1 cellular context compared by ENCODE assay signal in genomic region chr5:150352531-150353394, GRCh38.
TF ChIP-seq lines count a peak whose summit lies in the region.

No MANE protein-coding gene starts in this region.

TF ChIP-seq in K562, 482 proteins besides CTCF, POLR2A, EP300 and RAD21:
- no peak for TF ChIP-seq FIP1L1 (IDR thresholded peaks at IDR 0.05; ENCODE audit: low read depth, low read length, poor library complexity, severe bottlenecking)
- TF ChIP-seq NCOA6 (IDR thresholded peaks at IDR 0.05) = no peak
- TF ChIP-seq DNMT1 (IDR thresholded peaks at IDR 0.05) = no peak
- TF ChIP-seq DPF2 (IDR thresholded peaks at IDR 0.05) = no peak
- no peak for TF ChIP-seq ELK3 (CRISPR knock-in tag; IDR thresholded peaks at IDR 0.05)
- TF ChIP-seq RCOR1 (IDR thresholded peaks at IDR 0.05; ENCODE audit: borderline replicate concordance in 1 of 2, low read depth in 2 of 2, low read length in 2 of 2) = 0 out of 4 replicates have a peak, but pooled peaks of 1 of the 2 experiments have one; percentile 19
- TF ChIP-seq BCOR (IDR thresholded peaks at IDR 0.05) = peak; percentile 74
- no peak for TF ChIP-seq ZBTB2 (IDR thresholded peaks at IDR 0.05)
- TF ChIP-seq NFATC3 (IDR thresholded peaks at IDR 0.05) = no peak
- no peak for TF ChIP-seq ZC3H4 (CRISPR knock-in tag; IDR thresholded peaks at IDR 0.05; ENCODE audit: borderline replicate concordance)
- no peak for TF ChIP-seq DIDO1 (tag; IDR thresholded peaks at IDR 0.05; ENCODE audit: low read depth)
- TF ChIP-seq ZNF695 (CRISPR knock-in tag; IDR thresholded peaks at IDR 0.05) = no peak
- TF ChIP-seq EWSR1 (IDR thresholded peaks at IDR 0.05; ENCODE audit: borderline replicate concordance, low read depth, partially characterized antibody) = no peak
- no peak for TF ChIP-seq THRB (CRISPR knock-in tag; conservative IDR thresholded peaks at IDR 0.05)
- TF ChIP-seq TEAD2 (tag; IDR thresholded peaks at IDR 0.05) = no peak
- TF ChIP-seq PCBP2 (IDR thresholded peaks at IDR 0.05; ENCODE audit: low read depth, low read length, poor library complexity, severe bottlenecking) = no peak
- no peak for TF ChIP-seq TBL1XR1 (IDR thresholded peaks at IDR 0.05; ENCODE audit: low read length in 2 of 2)
- TF ChIP-seq ZNF41 (CRISPR knock-in tag; conservative IDR thresholded peaks at IDR 0.05) = no peak
- TF ChIP-seq ZFP36 (IDR thresholded peaks at IDR 0.05; ENCODE audit: low read depth, low read length, partially characterized antibody) = peak; percentile 83
- TF ChIP-seq PRPF4 (IDR thresholded peaks at IDR 0.05; ENCODE audit: insufficient read depth, low read depth, low read length, poor library complexity, severe bottlenecking) = no peak
- TF ChIP-seq ZZZ3 (IDR thresholded peaks at IDR 0.05) = no peak
- TF ChIP-seq DACH1 (IDR thresholded peaks at IDR 0.05; ENCODE audit: partially characterized antibody) = no peak
- no peak for TF ChIP-seq IRF9 (tag; IDR thresholded peaks at IDR 0.05)
- no peak for TF ChIP-seq RBM34 (IDR thresholded peaks at IDR 0.05; ENCODE audit: borderline replicate concordance, insufficient read depth, low read length)
- TF ChIP-seq C11orf30 (IDR thresholded peaks at IDR 0.05; ENCODE audit: low read depth) = no peak
- no peak for TF ChIP-seq TRIM24 (IDR thresholded peaks at IDR 0.05)
- TF ChIP-seq NCOA2 (IDR thresholded peaks at IDR 0.05; ENCODE audit: partially characterized antibody in 2 of 2) = no peak
- no peak for TF ChIP-seq SREBF2 (CRISPR knock-in tag; IDR thresholded peaks at IDR 0.05)
- no peak for TF ChIP-seq ZNF655 (CRISPR knock-in tag; IDR thresholded peaks at IDR 0.05)
- no peak for TF ChIP-seq PHF21A (IDR thresholded peaks at IDR 0.05; ENCODE audit: borderline replicate concordance, low read depth)
- TF ChIP-seq ZBTB33 (CRISPR knock-in tag; IDR thresholded peaks at IDR 0.05) = no peak
- no peak for TF ChIP-seq ZBTB8A (IDR thresholded peaks at IDR 0.05; ENCODE audit: partially characterized antibody)
- peak; percentile 84 for TF ChIP-seq RBM25 (IDR thresholded peaks at IDR 0.05; ENCODE audit: low read depth, low read length, severe bottlenecking)
- no peak for TF ChIP-seq ZNF561 (CRISPR knock-in tag; conservative IDR thresholded peaks at IDR 0.05)
- no peak for TF ChIP-seq IRF2 (CRISPR knock-in tag; IDR thresholded peaks at IDR 0.05)
- 0 out of 4 replicates have a peak, but pooled peaks of 1 of the 2 experiments have one; percentile 35 for TF ChIP-seq KDM1A (IDR thresholded peaks at IDR 0.05)
- TF ChIP-seq TFAP4 (CRISPR knock-in tag; IDR thresholded peaks at IDR 0.05; ENCODE audit: borderline replicate concordance) = no peak
- no peak for TF ChIP-seq RAD51 (IDR thresholded peaks at IDR 0.05; ENCODE audit: borderline replicate concordance, low read depth)
- TF ChIP-seq CREM (IDR thresholded peaks at IDR 0.05; ENCODE audit: low read depth) = no peak
